1 cellular context compared by ENCODE assay signal in the genomic region with DNA sequence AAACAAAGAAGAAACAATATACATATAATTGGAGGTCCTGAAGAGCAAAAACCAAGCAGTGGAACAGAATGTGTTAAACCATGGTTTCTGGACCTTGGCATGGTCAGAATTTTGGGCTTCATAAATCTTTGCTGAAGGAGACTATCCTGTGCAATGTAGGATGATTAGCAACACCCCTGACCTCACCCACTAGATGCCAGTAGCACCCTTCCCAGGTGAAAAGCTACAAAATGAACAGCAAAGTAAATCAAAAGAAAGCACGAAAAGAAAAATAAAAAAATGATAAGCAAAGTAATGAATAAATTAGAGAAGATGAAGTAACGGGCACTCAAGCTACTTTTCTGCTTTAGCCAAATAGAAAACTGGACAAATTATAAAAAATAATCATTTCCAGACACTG.
TF ChIP-seq lines count a peak whose summit lies in the region.

No MANE protein-coding gene starts in this region.

TF ChIP-seq in SK-N-SH treated with all-trans-retinoic acid at 6 μM for 48 hours, 23 proteins besides CTCF, POLR2A, EP300 and RAD21 (continued from another document):
- TF ChIP-seq, protein P1, sequence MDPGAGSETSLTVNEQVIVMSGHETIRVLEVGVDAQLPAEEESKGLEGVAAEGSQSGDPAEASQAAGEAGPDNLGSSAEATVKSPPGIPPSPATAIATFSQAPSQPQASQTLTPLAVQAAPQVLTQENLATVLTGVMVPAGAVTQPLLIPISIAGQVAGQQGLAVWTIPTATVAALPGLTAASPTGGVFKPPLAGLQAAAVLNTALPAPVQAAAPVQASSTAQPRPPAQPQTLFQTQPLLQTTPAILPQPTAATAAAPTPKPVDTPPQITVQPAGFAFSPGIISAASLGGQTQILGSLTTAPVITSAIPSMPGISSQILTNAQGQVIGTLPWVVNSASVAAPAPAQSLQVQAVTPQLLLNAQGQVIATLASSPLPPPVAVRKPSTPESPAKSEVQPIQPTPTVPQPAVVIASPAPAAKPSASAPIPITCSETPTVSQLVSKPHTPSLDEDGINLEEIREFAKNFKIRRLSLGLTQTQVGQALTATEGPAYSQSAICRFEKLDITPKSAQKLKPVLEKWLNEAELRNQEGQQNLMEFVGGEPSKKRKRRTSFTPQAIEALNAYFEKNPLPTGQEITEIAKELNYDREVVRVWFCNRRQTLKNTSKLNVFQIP (CRISPR knock-in tag; IDR thresholded peaks at IDR 0.05; ENCODE audit: borderline replicate concordance, low read depth), result no peak
- TF ChIP-seq ZC3H10 (CRISPR knock-in tag; IDR thresholded peaks at IDR 0.05), result no peak
- no peak for TF ChIP-seq ZNF70 (CRISPR knock-in tag; IDR thresholded peaks at IDR 0.05)
TF ChIP-seq in SK-N-SH treated with all-trans-retinoic acid at 6 μM for 48 hours: peak in this region for 0.
